ENCODE assay signal across 1 cellular context in genomic region chr16:84039696-84040095, GRCh38.
TF ChIP-seq lines count a peak whose summit lies in the region.

No MANE protein-coding gene starts in this region.

TF ChIP-seq in SK-N-SH treated with all-trans-retinoic acid at 6 μM for 48 hours, 23 proteins besides CTCF, POLR2A, EP300 and RAD21 (continued from another document):
- no peak for TF ChIP-seq ZNF565 (CRISPR knock-in tag; conservative IDR thresholded peaks at IDR 0.05; ENCODE audit: low read depth)
- no peak for TF ChIP-seq OSR1 (CRISPR knock-in tag; IDR thresholded peaks at IDR 0.05)
- no peak for TF ChIP-seq PATZ1 (CRISPR knock-in tag; IDR thresholded peaks at IDR 0.05; ENCODE audit: borderline replicate concordance)
- TF ChIP-seq ZNF8 (CRISPR knock-in tag; IDR thresholded peaks at IDR 0.05), result no peak
- no peak for TF ChIP-seq ARNTL (CRISPR knock-in tag; IDR thresholded peaks at IDR 0.05; ENCODE audit: borderline replicate concordance, low read depth)
- no peak for TF ChIP-seq CREB5 (CRISPR knock-in tag; IDR thresholded peaks at IDR 0.05; ENCODE audit: low read depth)
- no peak for TF ChIP-seq GLIS3 (CRISPR knock-in tag; IDR thresholded peaks at IDR 0.05)
- no peak for TF ChIP-seq TCF4 (CRISPR knock-in tag; IDR thresholded peaks at IDR 0.05; ENCODE audit: borderline replicate concordance)
- no peak for TF ChIP-seq CSDC2 (CRISPR knock-in tag; IDR thresholded peaks at IDR 0.05)
- no peak for TF ChIP-seq TOX (CRISPR knock-in tag; IDR thresholded peaks at IDR 0.05; ENCODE audit: borderline replicate concordance)
- TF ChIP-seq PPARA (CRISPR knock-in tag; IDR thresholded peaks at IDR 0.05; ENCODE audit: borderline replicate concordance), result no peak
